1 cellular context compared by ENCODE assay signal in the genomic region with DNA sequence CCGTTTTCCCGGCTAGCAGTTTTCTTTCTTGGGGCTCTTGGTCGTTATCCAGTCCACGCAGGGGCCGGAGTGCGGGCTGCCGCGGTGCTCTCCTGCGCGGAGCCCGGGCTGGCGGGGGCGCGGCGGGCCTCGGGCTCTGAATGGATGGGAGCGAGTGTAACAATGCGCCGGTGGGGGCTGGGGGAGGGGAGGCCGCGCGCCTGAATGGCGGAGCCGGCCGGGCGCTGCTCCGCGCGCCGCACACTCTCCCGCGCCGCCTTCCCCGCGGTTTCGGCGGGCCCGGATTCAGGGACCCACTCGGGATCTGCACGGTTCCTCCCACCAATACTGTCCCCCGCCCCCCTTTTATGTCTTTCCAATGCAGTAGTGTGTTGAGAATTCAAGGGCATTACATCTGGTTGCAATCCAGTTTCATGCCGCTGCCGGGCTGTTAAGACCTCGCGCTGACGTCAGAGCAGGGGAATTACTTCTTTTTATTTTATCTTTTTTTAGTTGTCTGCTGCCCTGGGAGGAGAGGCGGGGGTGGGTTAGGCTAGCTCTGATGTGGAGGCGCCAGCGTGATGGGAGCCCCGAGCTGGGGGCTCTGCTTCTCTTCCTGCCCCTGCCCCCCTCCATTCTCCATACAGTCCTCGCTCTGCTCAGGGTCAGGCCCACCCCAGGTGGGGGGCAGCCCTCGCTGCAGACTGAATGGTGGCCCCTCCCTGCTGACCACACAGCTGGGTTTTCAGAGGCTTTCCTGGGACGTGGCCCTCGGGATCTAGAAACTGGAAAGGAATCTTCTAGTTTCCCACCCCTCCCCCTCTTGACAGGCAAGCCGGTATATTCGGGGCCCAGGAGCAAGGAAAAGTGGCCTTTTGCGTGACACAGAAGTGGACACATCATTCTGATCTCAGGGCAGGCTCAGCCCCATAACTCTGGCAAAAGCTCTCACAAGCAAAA.
TF ChIP-seq lines count a peak whose summit lies in the region.

No MANE protein-coding gene starts in this region.

TF ChIP-seq in HepG2, 621 proteins besides CTCF, POLR2A, EP300 and RAD21 (continued from another document and continues in another):
- peak; percentile 66; the same call in 1 of the 2 replicates for TF ChIP-seq ATF7-NPFF (CRISPR knock-in tag; IDR thresholded peaks at IDR 0.05; ENCODE audit: low read depth)
- TF ChIP-seq, protein P1, sequence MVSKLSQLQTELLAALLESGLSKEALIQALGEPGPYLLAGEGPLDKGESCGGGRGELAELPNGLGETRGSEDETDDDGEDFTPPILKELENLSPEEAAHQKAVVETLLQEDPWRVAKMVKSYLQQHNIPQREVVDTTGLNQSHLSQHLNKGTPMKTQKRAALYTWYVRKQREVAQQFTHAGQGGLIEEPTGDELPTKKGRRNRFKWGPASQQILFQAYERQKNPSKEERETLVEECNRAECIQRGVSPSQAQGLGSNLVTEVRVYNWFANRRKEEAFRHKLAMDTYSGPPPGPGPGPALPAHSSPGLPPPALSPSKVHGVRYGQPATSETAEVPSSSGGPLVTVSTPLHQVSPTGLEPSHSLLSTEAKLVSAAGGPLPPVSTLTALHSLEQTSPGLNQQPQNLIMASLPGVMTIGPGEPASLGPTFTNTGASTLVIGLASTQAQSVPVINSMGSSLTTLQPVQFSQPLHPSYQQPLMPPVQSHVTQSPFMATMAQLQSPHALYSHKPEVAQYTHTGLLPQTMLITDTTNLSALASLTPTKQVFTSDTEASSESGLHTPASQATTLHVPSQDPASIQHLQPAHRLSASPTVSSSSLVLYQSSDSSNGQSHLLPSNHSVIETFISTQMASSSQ (IDR thresholded peaks at IDR 0.05; ENCODE audit: low read depth), result no peak
- TF ChIP-seq, protein P1 (CRISPR knock-in tag; IDR thresholded peaks at IDR 0.05; ENCODE audit: borderline replicate concordance), result no peak
- TF ChIP-seq ZFAT (CRISPR knock-in tag; conservative IDR thresholded peaks at IDR 0.05), result no peak
- no peak for TF ChIP-seq ZNF468 (CRISPR knock-in tag; IDR thresholded peaks at IDR 0.05)
- TF ChIP-seq, protein P2, sequence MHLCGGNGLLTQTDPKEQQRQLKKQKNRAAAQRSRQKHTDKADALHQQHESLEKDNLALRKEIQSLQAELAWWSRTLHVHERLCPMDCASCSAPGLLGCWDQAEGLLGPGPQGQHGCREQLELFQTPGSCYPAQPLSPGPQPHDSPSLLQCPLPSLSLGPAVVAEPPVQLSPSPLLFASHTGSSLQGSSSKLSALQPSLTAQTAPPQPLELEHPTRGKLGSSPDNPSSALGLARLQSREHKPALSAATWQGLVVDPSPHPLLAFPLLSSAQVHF (CRISPR knock-in tag; IDR thresholded peaks at IDR 0.05), result no peak
- no peak for TF ChIP-seq DNMT1 (CRISPR knock-in tag; IDR thresholded peaks at IDR 0.05)
- TF ChIP-seq SMAD3 (CRISPR knock-in tag; IDR thresholded peaks at IDR 0.05), result no peak
- TF ChIP-seq, protein P3, sequence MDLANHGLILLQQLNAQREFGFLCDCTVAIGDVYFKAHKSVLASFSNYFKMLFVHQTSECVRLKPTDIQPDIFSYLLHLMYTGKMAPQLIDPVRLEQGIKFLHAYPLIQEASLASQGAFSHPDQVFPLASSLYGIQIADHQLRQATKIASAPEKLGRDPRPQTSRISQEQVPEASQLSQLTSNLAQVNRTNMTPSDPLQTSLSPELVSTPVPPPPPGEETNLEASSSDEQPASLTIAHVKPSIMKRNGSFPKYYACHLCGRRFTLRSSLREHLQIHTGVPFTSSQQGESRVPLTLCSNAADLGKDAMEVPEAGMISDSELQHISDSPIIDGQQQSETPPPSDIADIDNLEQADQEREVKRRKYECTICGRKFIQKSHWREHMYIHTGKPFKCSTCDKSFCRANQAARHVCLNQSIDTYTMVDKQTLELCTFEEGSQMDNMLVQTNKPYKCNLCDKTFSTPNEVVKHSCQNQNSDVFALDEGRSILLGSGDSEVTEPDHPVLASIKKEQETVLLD (CRISPR knock-in tag; IDR thresholded peaks at IDR 0.05; ENCODE audit: low read depth), result no peak
- no peak for TF ChIP-seq ZNF792 (CRISPR knock-in tag; IDR thresholded peaks at IDR 0.05)
- no peak for TF ChIP-seq PAWR (CRISPR knock-in tag; IDR thresholded peaks at IDR 0.05; ENCODE audit: borderline replicate concordance)
- no peak for TF ChIP-seq ZNF326 (CRISPR knock-in tag; IDR thresholded peaks at IDR 0.05; ENCODE audit: borderline replicate concordance)
- TF ChIP-seq SMC3 (IDR thresholded peaks at IDR 0.05; ENCODE audit: low read length), result no peak
- TF ChIP-seq ZBTB3 (CRISPR knock-in tag; IDR thresholded peaks at IDR 0.05; ENCODE audit: borderline replicate concordance, low read depth), result no peak
- no peak for TF ChIP-seq ZNF546 (CRISPR knock-in tag; conservative IDR thresholded peaks at IDR 0.05)
- TF ChIP-seq ZNF501 (CRISPR knock-in tag; IDR thresholded peaks at IDR 0.05), result peak; percentile 22; the same call in 1 of the 2 replicates
- TF ChIP-seq ZBTB42 (CRISPR knock-in tag; IDR thresholded peaks at IDR 0.05), result no peak
- TF ChIP-seq DNMT3B (CRISPR knock-in tag; conservative IDR thresholded peaks at IDR 0.05), result no peak
- TF ChIP-seq, protein P4, sequence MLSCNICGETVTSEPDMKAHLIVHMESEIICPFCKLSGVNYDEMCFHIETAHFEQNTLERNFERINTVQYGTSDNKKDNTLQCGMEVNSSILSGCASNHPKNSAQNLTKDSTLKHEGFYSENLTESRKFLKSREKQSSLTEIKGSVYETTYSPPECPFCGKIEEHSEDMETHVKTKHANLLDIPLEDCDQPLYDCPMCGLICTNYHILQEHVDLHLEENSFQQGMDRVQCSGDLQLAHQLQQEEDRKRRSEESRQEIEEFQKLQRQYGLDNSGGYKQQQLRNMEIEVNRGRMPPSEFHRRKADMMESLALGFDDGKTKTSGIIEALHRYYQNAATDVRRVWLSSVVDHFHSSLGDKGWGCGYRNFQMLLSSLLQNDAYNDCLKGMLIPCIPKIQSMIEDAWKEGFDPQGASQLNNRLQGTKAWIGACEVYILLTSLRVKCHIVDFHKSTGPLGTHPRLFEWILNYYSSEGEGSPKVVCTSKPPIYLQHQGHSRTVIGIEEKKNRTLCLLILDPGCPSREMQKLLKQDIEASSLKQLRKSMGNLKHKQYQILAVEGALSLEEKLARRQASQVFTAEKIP (CRISPR knock-in tag; IDR thresholded peaks at IDR 0.05; ENCODE audit: borderline replicate concordance), result no peak
- TF ChIP-seq CREB1 (IDR thresholded peaks at IDR 0.05), result peak; percentile 85
- TF ChIP-seq CREB1 (CRISPR knock-in tag; IDR thresholded peaks at IDR 0.05), result no peak
- TF ChIP-seq, protein P5, sequence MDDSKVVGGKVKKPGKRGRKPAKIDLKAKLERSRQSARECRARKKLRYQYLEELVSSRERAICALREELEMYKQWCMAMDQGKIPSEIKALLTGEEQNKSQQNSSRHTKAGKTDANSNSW (CRISPR knock-in tag; IDR thresholded peaks at IDR 0.05; ENCODE audit: borderline replicate concordance), result no peak
- TF ChIP-seq TBL1XR1 (IDR thresholded peaks at IDR 0.05; ENCODE audit: borderline replicate concordance, low read length, partially characterized antibody), result no peak
- TF ChIP-seq, protein P6, sequence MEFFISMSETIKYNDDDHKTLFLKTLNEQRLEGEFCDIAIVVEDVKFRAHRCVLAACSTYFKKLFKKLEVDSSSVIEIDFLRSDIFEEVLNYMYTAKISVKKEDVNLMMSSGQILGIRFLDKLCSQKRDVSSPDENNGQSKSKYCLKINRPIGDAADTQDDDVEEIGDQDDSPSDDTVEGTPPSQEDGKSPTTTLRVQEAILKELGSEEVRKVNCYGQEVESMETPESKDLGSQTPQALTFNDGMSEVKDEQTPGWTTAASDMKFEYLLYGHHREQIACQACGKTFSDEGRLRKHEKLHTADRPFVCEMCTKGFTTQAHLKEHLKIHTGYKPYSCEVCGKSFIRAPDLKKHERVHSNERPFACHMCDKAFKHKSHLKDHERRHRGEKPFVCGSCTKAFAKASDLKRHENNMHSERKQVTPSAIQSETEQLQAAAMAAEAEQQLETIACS (CRISPR knock-in tag; IDR thresholded peaks at IDR 0.05), result peak; percentile 38
- TF ChIP-seq, protein P7, sequence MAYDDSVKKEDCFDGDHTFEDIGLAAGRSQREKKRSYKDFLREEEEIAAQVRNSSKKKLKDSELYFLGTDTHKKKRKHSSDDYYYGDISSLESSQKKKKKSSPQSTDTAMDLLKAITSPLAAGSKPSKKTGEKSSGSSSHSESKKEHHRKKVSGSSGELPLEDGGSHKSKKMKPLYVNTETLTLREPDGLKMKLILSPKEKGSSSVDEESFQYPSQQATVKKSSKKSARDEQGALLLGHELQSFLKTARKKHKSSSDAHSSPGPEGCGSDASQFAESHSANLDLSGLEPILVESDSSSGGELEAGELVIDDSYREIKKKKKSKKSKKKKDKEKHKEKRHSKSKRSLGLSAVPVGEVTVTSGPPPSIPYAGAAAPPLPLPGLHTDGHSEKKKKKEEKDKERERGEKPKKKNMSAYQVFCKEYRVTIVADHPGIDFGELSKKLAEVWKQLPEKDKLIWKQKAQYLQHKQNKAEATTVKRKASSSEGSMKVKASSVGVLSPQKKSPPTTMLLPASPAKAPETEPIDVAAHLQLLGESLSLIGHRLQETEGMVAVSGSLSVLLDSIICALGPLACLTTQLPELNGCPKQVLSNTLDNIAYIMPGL (CRISPR knock-in tag; IDR thresholded peaks at IDR 0.05; ENCODE audit: borderline replicate concordance in 1 of 2, low read depth in 1 of 2), result peak; percentile 16 to 34; a peak in 1 of 4 replicates
- TF ChIP-seq NFE2L2 (IDR thresholded peaks at IDR 0.05; ENCODE audit: low read length), result no peak
- TF ChIP-seq ZNF747 (CRISPR knock-in tag; IDR thresholded peaks at IDR 0.05; ENCODE audit: borderline replicate concordance), result no peak
- TF ChIP-seq NCOA1 (CRISPR knock-in tag; IDR thresholded peaks at IDR 0.05), result no peak
- TF ChIP-seq, protein P8, sequence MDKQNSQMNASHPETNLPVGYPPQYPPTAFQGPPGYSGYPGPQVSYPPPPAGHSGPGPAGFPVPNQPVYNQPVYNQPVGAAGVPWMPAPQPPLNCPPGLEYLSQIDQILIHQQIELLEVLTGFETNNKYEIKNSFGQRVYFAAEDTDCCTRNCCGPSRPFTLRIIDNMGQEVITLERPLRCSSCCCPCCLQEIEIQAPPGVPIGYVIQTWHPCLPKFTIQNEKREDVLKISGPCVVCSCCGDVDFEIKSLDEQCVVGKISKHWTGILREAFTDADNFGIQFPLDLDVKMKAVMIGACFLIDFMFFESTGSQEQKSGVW (CRISPR knock-in tag; IDR thresholded peaks at IDR 0.05; ENCODE audit: borderline replicate concordance), result no peak
- TF ChIP-seq ZFP37 (CRISPR knock-in tag; IDR thresholded peaks at IDR 0.05; ENCODE audit: borderline replicate concordance), result no peak
- TF ChIP-seq HOXA9 (CRISPR knock-in tag; IDR thresholded peaks at IDR 0.05; ENCODE audit: borderline replicate concordance), result no peak
- TF ChIP-seq SATB2 (CRISPR knock-in tag; IDR thresholded peaks at IDR 0.05), result no peak
- TF ChIP-seq HES4 (CRISPR knock-in tag; IDR thresholded peaks at IDR 0.05; ENCODE audit: borderline replicate concordance), result no peak
- peak; percentile 74; the same call in 1 of the 2 replicates for TF ChIP-seq ZNF572 (CRISPR knock-in tag; IDR thresholded peaks at IDR 0.05)
- no peak for TF ChIP-seq ONECUT2 (CRISPR knock-in tag; IDR thresholded peaks at IDR 0.05)
- no peak for TF ChIP-seq MED1 (CRISPR knock-in tag; IDR thresholded peaks at IDR 0.05)
- no peak for TF ChIP-seq SIX4 (CRISPR knock-in tag; IDR thresholded peaks at IDR 0.05)
- no peak for TF ChIP-seq EZH2 (conservative IDR thresholded peaks at IDR 0.05; ENCODE audit: low read depth, low read length)
- no peak for TF ChIP-seq ZNF160 (CRISPR knock-in tag; IDR thresholded peaks at IDR 0.05)
- TF ChIP-seq, protein P9, sequence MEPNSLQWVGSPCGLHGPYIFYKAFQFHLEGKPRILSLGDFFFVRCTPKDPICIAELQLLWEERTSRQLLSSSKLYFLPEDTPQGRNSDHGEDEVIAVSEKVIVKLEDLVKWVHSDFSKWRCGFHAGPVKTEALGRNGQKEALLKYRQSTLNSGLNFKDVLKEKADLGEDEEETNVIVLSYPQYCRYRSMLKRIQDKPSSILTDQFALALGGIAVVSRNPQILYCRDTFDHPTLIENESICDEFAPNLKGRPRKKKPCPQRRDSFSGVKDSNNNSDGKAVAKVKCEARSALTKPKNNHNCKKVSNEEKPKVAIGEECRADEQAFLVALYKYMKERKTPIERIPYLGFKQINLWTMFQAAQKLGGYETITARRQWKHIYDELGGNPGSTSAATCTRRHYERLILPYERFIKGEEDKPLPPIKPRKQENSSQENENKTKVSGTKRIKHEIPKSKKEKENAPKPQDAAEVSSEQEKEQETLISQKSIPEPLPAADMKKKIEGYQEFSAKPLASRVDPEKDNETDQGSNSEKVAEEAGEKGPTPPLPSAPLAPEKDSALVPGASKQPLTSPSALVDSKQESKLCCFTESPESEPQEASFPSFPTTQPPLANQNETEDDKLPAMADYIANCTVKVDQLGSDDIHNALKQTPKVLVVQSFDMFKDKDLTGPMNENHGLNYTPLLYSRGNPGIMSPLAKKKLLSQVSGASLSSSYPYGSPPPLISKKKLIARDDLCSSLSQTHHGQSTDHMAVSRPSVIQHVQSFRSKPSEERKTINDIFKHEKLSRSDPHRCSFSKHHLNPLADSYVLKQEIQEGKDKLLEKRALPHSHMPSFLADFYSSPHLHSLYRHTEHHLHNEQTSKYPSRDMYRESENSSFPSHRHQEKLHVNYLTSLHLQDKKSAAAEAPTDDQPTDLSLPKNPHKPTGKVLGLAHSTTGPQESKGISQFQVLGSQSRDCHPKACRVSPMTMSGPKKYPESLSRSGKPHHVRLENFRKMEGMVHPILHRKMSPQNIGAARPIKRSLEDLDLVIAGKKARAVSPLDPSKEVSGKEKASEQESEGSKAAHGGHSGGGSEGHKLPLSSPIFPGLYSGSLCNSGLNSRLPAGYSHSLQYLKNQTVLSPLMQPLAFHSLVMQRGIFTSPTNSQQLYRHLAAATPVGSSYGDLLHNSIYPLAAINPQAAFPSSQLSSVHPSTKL (CRISPR knock-in tag; IDR thresholded peaks at IDR 0.05), result no peak
- TF ChIP-seq, protein P10, sequence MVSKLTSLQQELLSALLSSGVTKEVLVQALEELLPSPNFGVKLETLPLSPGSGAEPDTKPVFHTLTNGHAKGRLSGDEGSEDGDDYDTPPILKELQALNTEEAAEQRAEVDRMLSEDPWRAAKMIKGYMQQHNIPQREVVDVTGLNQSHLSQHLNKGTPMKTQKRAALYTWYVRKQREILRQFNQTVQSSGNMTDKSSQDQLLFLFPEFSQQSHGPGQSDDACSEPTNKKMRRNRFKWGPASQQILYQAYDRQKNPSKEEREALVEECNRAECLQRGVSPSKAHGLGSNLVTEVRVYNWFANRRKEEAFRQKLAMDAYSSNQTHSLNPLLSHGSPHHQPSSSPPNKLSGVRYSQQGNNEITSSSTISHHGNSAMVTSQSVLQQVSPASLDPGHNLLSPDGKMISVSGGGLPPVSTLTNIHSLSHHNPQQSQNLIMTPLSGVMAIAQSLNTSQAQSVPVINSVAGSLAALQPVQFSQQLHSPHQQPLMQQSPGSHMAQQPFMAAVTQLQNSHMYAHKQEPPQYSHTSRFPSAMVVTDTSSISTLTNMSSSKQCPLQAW (CRISPR knock-in tag; IDR thresholded peaks at IDR 0.05), result peak; percentile 41; the same call in 1 of the 2 replicates
